ENCODE assay signal across 18 cellular contexts in the genomic region with DNA sequence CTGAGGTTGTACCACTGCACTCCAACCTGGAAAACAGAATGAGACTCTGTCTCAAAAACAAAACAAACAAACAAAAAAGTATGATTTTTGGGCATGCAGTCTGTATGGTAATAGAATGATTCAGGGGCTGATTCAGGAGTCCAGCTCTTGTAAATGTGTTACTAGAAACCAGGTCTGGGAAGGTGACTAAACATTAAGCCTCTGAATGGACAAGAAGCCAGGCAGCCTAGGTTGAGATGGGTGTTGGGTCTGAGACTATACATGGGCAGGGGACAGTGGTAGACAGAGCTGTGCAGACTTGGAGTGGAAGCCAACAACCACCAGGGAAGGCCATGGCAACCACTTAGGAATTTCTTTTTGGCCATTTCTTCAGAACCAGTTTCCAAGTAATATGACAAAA.
"Had no signal": no experiment of that assay in that cellular context is flagged by ENCODE, and none has a peak within 500 bp of the region (broad histone marks: within the 10 kb centered on the region; RNA-seq: fewer than 3 reads in every experiment).

No MANE protein-coding gene starts in this region.

- DNase-seq: activated B cell treated with CpG ODN at 0.5 μM for 24 hours; activated CD4-positive, alpha-beta T cell treated with anti-CD3 and anti-CD28 coated beads for 48 hours; activated CD8-positive, alpha-beta T cell treated with anti-CD3 and anti-CD28 coated beads for 36 hours; activated effector memory CD4-positive, alpha-beta T cell treated with Interleukin-2 at 50 U/mL for 16 hours; activated naive CD4-positive, alpha-beta T cell treated with anti-CD3 and anti-CD28 coated beads, Interleukin-2, amount 10 ng/mL, durations not matched to agents 7 days and 5 days; activated naive CD8-positive, alpha-beta T cell treated with anti-CD3 and anti-CD28 coated beads, Interleukin-2, amount 50 U/mL, for 24 hours; activated T-cell treated with anti-CD3 and anti-CD28 coated beads, Interleukin-2, amount 50 U/mL, for 48 hours; dermis blood vessel endothelial cell; effector memory CD4-positive, alpha-beta T cell; foreskin keratinocyte; glutamatergic neuron; islet precursor cell; left lung; midbrain; occipital lobe; stimulated activated naive CD8-positive, alpha-beta T cell treated with anti-CD3 and anti-CD28 coated beads, Interleukin-15, amount 100 ng/mL, for 72 hours; T-cell; trophoblast cell had no signal
